31 cellular contexts compared by ENCODE assay signal in genomic region chr3:10554236-10554611, GRCh38. TPM values are rescaled to one million over a fixed set of nuclear protein-coding genes. Genes with fewer than 3 reads are reported as not detected.
A peak's percentile ranks its signal among the peaks of the same experiment; 100 is the strongest.
DNase-seq lines count a peak whose midpoint lies in the region; ATAC-seq and TF ChIP-seq lines count a peak whose summit lies in the region.
"Had no signal": no experiment of that assay in that cellular context is flagged by ENCODE, and none has a peak within 500 bp of the region (broad histone marks: within the 10 kb centered on the region; RNA-seq: fewer than 3 reads in every experiment).

No MANE protein-coding gene starts in this region.

- peaks cover 0 to 10% (median 0%) of the 10 kb centered on the region in 11 experiments; a peak in 1 of 22 replicates for H4K20me1 ChIP-seq in BLaER1 treated with 17β-estradiol and CSF1 and Interleukin-3, amounts not matched to agents 10 nM and 100 nM

- no peaks in the 10 kb centered on the region for H3K9me3 ChIP-seq in BLaER1 treated with 17β-estradiol and CSF1 and Interleukin-3, amounts not matched to agents 10 nM and 100 nM (replicated peaks in 1 of 11)
- no peaks in the 10 kb centered on the region for H3K9me3 ChIP-seq in RWPE2 (ENCODE audit: severe bottlenecking)
- no peaks in the 10 kb centered on the region for H3K9me3 ChIP-seq in mesodermal cell (ENCODE audit: control insufficient read depth, low read length)
- no peaks in the 10 kb centered on the region for H3K9me3 ChIP-seq in gastrocnemius medialis
- H3K9me3 ChIP-seq in tibial nerve, result no peaks in the 10 kb centered on the region
- H3K9me3 ChIP-seq: BE2C, sigmoid colon, stomach, thyroid gland had no signal

- peak; percentile 6 for DNase-seq in RWPE2 (ENCODE audit: low spot score)
- no peak for DNase-seq in effector memory CD8-positive, alpha-beta T cell
- no peak for DNase-seq in gastrocnemius medialis
- DNase-seq in globus pallidus (ENCODE audit: low spot score), result no peak
- DNase-seq in tibial nerve (ENCODE audit: low spot score in 2 of 2), result no peak
- DNase-seq in NAMALWA (ENCODE audit: low spot score), result no peak
- DNase-seq: activated CD4-positive, alpha-beta T cell treated with anti-CD3 and anti-CD28 coated beads, Interleukin-2, amount 50 U/mL, for 48 hours; activated gamma-delta T cell; activated naive CD8-positive, alpha-beta T cell treated with anti-CD3 and anti-CD28 coated beads for 36 hours; activated T-cell treated with anti-CD3 and anti-CD28 coated beads, Interleukin-2, amount 50 U/mL, for 1 hour; HCEC 1CT; Kasumi-1; left ventricle myocardium superior; NCI-H1436; NCI-H2081; PC-9; stimulated activated CD4-positive, alpha-beta T cell treated with anti-CD3 and anti-CD28 coated beads, Interleukin-12 subunit alpha, Interleukin-12 subunit beta, amount 100 ng/mL, for 4 hours; stimulated activated CD4-positive, alpha-beta T cell treated with anti-CD3 and anti-CD28 coated beads, Interleukin-4, amount 100 ng/mL, for 1 hour; stomach; T-helper 2 cell; thyroid gland had no signal

- TF ChIP-seq CTCF in RWPE2 (IDR thresholded peaks at IDR 0.05; ENCODE audit: poor library complexity, severe bottlenecking) (no peak), gastrocnemius medialis (IDR thresholded peaks at IDR 0.05 in 4 of 5, conservative IDR thresholded peaks at IDR 0.05 in 1 of 5) (no peak), tibial nerve (IDR thresholded peaks at IDR 0.05) (no peak)

- WGBS in mesodermal cell (ENCODE audit: insufficient coverage in 2 of 2), 2 experiments, result 79 to 87% methylated on average over 3 of the region's 3 CpGs
- 65 to 79% methylated on average over 3 of the region's 3 CpGs for WGBS in tibial nerve, 2 donors

- TF ChIP-seq POLR2A in gastrocnemius medialis (IDR thresholded peaks at IDR 0.05) (no peak), tibial nerve (IDR thresholded peaks at IDR 0.05) (no peak)

- H3K36me3 ChIP-seq in BLaER1 treated with 17β-estradiol and CSF1 and Interleukin-3, amounts not matched to agents 10 nM and 100 nM, result no peaks in the 10 kb centered on the region
- H3K36me3 ChIP-seq in RWPE2 (ENCODE audit: low read depth), result no peaks in the 10 kb centered on the region
- H3K36me3 ChIP-seq in mesodermal cell (ENCODE audit: control insufficient read depth, insufficient read depth, low read length), result no peaks in the 10 kb centered on the region
- H3K36me3 ChIP-seq in gastrocnemius medialis, result no peaks in the 10 kb centered on the region
- no peaks in the 10 kb centered on the region for H3K36me3 ChIP-seq in tibial nerve
- H3K36me3 ChIP-seq: BE2C, cardiac muscle cell, sigmoid colon, stomach, thyroid gland had no signal

- peak overlapping the region; percentile 71 to 94 for H3K27ac Mint-ChIP-seq in effector memory CD8-positive, alpha-beta T cell
- H3K27ac Mint-ChIP-seq: activated naive CD8-positive, alpha-beta T cell treated with anti-CD3 and anti-CD28 coated beads for 36 hours; dendritic cell treated with granulocyte-macrophage colony-stimulating factor and Interleukin-4, amounts not matched to agents 40 ng/mL and 50 ng/mL, for 4 days had no signal

- peak overlapping the region in 10 of 11 experiments; percentile 79 to 93 (median 87); a peak in 18 of 22 replicates for H3K4me2 ChIP-seq in BLaER1 treated with 17β-estradiol and CSF1 and Interleukin-3, amounts not matched to agents 10 nM and 100 nM
- H3K4me2 ChIP-seq: PC-9 had no signal

- no peak overlapping the region for H3K9ac ChIP-seq in BLaER1 treated with 17β-estradiol and CSF1 and Interleukin-3, amounts not matched to agents 10 nM and 100 nM

- peaks cover 73 to 98% (median 92%) of the 10 kb centered on the region in 10 experiments for H3K4me1 ChIP-seq in BLaER1 treated with 17β-estradiol and CSF1 and Interleukin-3, amounts not matched to agents 10 nM and 100 nM
- H3K4me1 ChIP-seq in RWPE2 (ENCODE audit: insufficient read depth, poor library complexity, severe bottlenecking), result peaks cover 10% of the 10 kb centered on the region
- H3K4me1 ChIP-seq in mesodermal cell (ENCODE audit: control insufficient read depth, insufficient read depth, low read length, poor library complexity, severe bottlenecking), result no peaks in the 10 kb centered on the region
- H3K4me1 ChIP-seq in gastrocnemius medialis, result peaks cover 57 to 58% of the 10 kb centered on the region in 2 donors
- peaks cover 0 to 30% (median 12%) of the 10 kb centered on the region in 4 donors for H3K4me1 ChIP-seq in tibial nerve
- H3K4me1 ChIP-seq: BE2C, sigmoid colon, thyroid gland had no signal

- no peaks in the 10 kb centered on the region for H3K27me3 ChIP-seq in BLaER1 treated with 17β-estradiol and CSF1 and Interleukin-3, amounts not matched to agents 10 nM and 100 nM
- no peaks in the 10 kb centered on the region for H3K27me3 ChIP-seq in RWPE2 (ENCODE audit: insufficient read depth, poor library complexity, severe bottlenecking)
- no peaks in the 10 kb centered on the region for H3K27me3 ChIP-seq in gastrocnemius medialis
- H3K27me3 ChIP-seq in tibial nerve, result no peaks in the 10 kb centered on the region
- H3K27me3 ChIP-seq: BE2C, cardiac muscle cell, thyroid gland had no signal

- H3K4me3 Mint-ChIP-seq in effector memory CD8-positive, alpha-beta T cell, result no peak overlapping the region
- H3K4me3 Mint-ChIP-seq: activated naive CD8-positive, alpha-beta T cell treated with anti-CD3 and anti-CD28 coated beads for 36 hours; dendritic cell treated with granulocyte-macrophage colony-stimulating factor and Interleukin-4, amounts not matched to agents 40 ng/mL and 50 ng/mL, for 4 days had no signal

- peak overlapping the region in 5 of 11 experiments; percentile 5 to 76 (median 30); a peak in 6 of 22 replicates for H3K27ac ChIP-seq in BLaER1 treated with 17β-estradiol and CSF1 and Interleukin-3, amounts not matched to agents 10 nM and 100 nM
- H3K27ac ChIP-seq in RWPE2 (ENCODE audit: poor library complexity, severe bottlenecking), result no peak overlapping the region
- H3K27ac ChIP-seq in mesodermal cell (ENCODE audit: low read depth, low read length, severe bottlenecking), result peak overlapping the region; percentile 81
- no peak overlapping the region for H3K27ac ChIP-seq in gastrocnemius medialis
- peak overlapping the region in 2 of 4 donors; percentile 75 to 84 for H3K27ac ChIP-seq in tibial nerve
- H3K27ac ChIP-seq: cardiac muscle cell, PC-9, sigmoid colon, stomach, thyroid gland had no signal

- no peaks in the 10 kb centered on the region for H3K27me3 Mint-ChIP-seq in effector memory CD8-positive, alpha-beta T cell

- no peaks in the 10 kb centered on the region for H3K9me3 Mint-ChIP-seq in effector memory CD8-positive, alpha-beta T cell
- H3K9me3 Mint-ChIP-seq: activated naive CD8-positive, alpha-beta T cell treated with anti-CD3 and anti-CD28 coated beads for 36 hours; dendritic cell treated with granulocyte-macrophage colony-stimulating factor and Interleukin-4, amounts not matched to agents 40 ng/mL and 50 ng/mL, for 4 days had no signal

- H3K4me3 ChIP-seq in BLaER1 treated with 17β-estradiol and CSF1 and Interleukin-3, amounts not matched to agents 10 nM and 100 nM, result no peak overlapping the region
- no peak overlapping the region for H3K4me3 ChIP-seq in RWPE2 (ENCODE audit: severe bottlenecking)
- H3K4me3 ChIP-seq in mesodermal cell (ENCODE audit: extremely low read depth, insufficient read depth, low read length, poor library complexity, severe bottlenecking), result no peak overlapping the region
- no peak overlapping the region for H3K4me3 ChIP-seq in gastrocnemius medialis
- no peak overlapping the region for H3K4me3 ChIP-seq in tibial nerve
- H3K4me3 ChIP-seq: cardiac muscle cell, PC-9, sigmoid colon, stomach, thyroid gland had no signal

- no peaks in the 10 kb centered on the region for H3K36me3 Mint-ChIP-seq in effector memory CD8-positive, alpha-beta T cell (ENCODE audit: insufficient read depth)
- H3K36me3 Mint-ChIP-seq: activated naive CD8-positive, alpha-beta T cell treated with anti-CD3 and anti-CD28 coated beads for 36 hours had no signal

- TF ChIP-seq EP300 in tibial nerve (IDR thresholded peaks at IDR 0.05), result no peak

- in situ Hi-C loops in gastrocnemius medialis (cut with MboI; ENCODE audit: low sequenced_read_pairs in 4 of 4), result no loop called here

- intact Hi-C loops in gastrocnemius medialis (cut with DNase I; ENCODE audit: low total_unique reads), result loop anchor here (10.0 kb wide), 1 partner anchor 119 kb away; no protein-coding TSS in a partner anchor

- ATAC-seq in RWPE2 (ENCODE audit: low read depth) (no peak), gastrocnemius medialis (no peak)
- ATAC-seq in effector memory CD8-positive, alpha-beta T cell (replicated peaks), result no peak
- ATAC-seq: activated CD4-positive, CD25-positive, alpha-beta regulatory T cell treated with anti-CD3 and anti-CD28 coated beads, Interleukin-2, amount 50 U/mL, for 24 hours; left ventricle myocardium superior had no signal

- peaks cover 34 to 42% of the 10 kb centered on the region in 2 donors for H3K4me1 Mint-ChIP-seq in effector memory CD8-positive, alpha-beta T cell (ENCODE audit: low read depth in 2 of 2)

RNA-seq across cellular contexts. Expression of gene ATP2B2, which starts 48.8 kb away (rescaled TPM):
- 0.66 TPM for polyA plus RNA-seq in mesodermal cell (2013, experiment 1 of 2)
- polyA plus RNA-seq in mesodermal cell (2013, experiment 2 of 2), result 0.35 TPM
- total RNA-seq in gastrocnemius medialis (1 to 10 TPM in 3 of 4 donors, under 1 TPM in 1; 0.31 to 2.9 (median 1.8) TPM), tibial nerve (1 to 10 TPM in 2 of 4 donors, under 1 TPM in 2; 0.42 to 2.0 (median 1.1) TPM)
- total RNA-seq: activated naive CD8-positive, alpha-beta T cell treated with anti-CD3 and anti-CD28 coated beads for 36 hours; G401; glomerular endothelial cell; left ventricle myocardium superior; PC-9; pulmonary artery endothelial cell had no signal
